Comparison of ENCODE assay signal across 12 cellular contexts in the genomic region with DNA sequence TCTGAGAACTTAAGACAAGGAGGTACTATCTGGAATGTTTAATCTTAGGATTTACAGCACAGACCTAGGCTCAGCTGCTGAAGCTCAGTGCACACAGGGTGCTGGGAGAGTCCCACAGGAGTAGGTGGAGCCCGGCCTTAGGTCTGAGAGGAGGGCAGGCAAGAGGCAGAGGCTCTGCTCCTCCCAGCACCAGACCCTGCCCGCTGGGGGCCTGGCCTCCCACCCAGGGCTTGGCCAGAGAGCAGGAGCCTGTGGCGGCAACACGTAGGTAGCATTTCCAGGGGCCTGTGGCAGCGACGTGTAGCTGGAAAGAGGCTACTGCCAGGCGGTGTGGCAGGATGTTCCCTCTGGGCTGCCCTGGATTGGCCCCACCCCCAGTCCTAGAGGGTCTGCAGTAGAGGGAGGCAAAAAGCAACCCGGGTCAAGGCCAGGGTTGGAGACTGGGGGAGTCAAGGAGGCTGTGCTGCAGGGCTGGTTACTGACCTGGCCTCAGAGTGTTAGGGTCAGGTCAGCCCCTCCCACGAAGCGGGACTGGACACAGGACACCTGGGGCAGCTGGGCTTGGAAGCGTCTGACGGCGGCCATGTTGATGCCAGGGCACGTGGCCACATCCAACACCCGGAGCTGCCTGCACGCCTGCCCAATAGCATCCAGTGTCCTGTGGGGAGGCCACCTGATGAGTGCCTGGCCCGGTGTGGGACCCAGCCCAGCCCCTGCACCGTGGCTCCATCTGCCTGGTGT. TPM values are rescaled to one million over a fixed set of nuclear protein-coding genes. Genes with fewer than 3 reads are reported as not detected.
DNase-seq lines count a peak whose midpoint lies in the region; ATAC-seq, FAIRE-seq and TF ChIP-seq lines count a peak whose summit lies in the region.
"Had no signal": no experiment of that assay in that cellular context is flagged by ENCODE, and none has a peak within 500 bp of the region (broad histone marks: within the 10 kb centered on the region; RNA-seq: fewer than 3 reads in every experiment).

No MANE protein-coding gene starts in this region.

- H3K9me3 Mint-ChIP-seq in neural progenitor cell = no peaks in the 10 kb centered on the region
- H3K9me3 Mint-ChIP-seq: CD4-positive, alpha-beta T cell had no signal

- H3K56ac ChIP-seq in IMR-90 (ENCODE audit: extremely low read depth, insufficient read depth, low read length) = 0 out of 2 replicates have a peak overlapping the region, but pooled peaks have one; percentile 6

- no peak overlapping the region for H2BK20ac ChIP-seq in IMR-90 (ENCODE audit: low read depth, low read length)

- in situ Hi-C loops in IMR-90 (cut with MboI; ENCODE audit: low sequenced_read_pairs) = no loop called here
- in situ Hi-C loops in mammary epithelial cell (cut with MboI; ENCODE audit: low sequenced_read_pairs in 2 of 2) = no loop called here

- peak overlapping the region; percentile 63 for H3K27ac Mint-ChIP-seq in neural progenitor cell
- H3K27ac Mint-ChIP-seq: CD4-positive, alpha-beta T cell had no signal

- no peak for DNase-seq in GM12891 (ENCODE audit: insufficient read length, low spot score)
- no peak for DNase-seq in IMR-90
- no peak for DNase-seq in mammary epithelial cell
- peak; percentile 22 for DNase-seq in neural progenitor cell (ENCODE audit: low spot score)
- no peak for DNase-seq in HEK293T (ENCODE audit: extremely low spot score)
- DNase-seq in cortex of kidney (lab: John Stamatoyannopoulos, UW) = no peak
- DNase-seq: activated naive CD4-positive, alpha-beta T cell; CD4-positive, alpha-beta T cell; effector CD8-positive, alpha-beta T cell had no signal

- H3K4me3 ChIP-seq in IMR-90 (ENCODE audit: insufficient read depth, low read depth, low read length) = no peak overlapping the region
- no peak overlapping the region for H3K4me3 ChIP-seq in mammary epithelial cell (replicated peaks in 1 of 3; ENCODE audit: insufficient read depth in 1 of 3, low read depth in 2 of 3, low read length in 3 of 3)
- no peak overlapping the region for H3K4me3 ChIP-seq in neural progenitor cell
- H3K4me3 ChIP-seq: prostate gland had no signal

- peaks cover 7% of the 10 kb centered on the region for H3K4me1 Mint-ChIP-seq in neural progenitor cell

- H2BK15ac ChIP-seq in IMR-90 (ENCODE audit: low read depth, low read length) = no peak overlapping the region

- H3K79me1 ChIP-seq in IMR-90 (ENCODE audit: low read depth in 1 of 2, low read length in 2 of 2) = peaks cover 0 to 9% of the 10 kb centered on the region in 2 experiments; a peak in 1 of 4 replicates

- dilution Hi-C loops in IMR-90 (cut with HindIII; ENCODE audit: low sequenced_read_pairs, unreplicated experiment) = no loop called here
- dilution Hi-C loops in mammary epithelial cell (cut with HindIII; ENCODE audit: low sequenced_read_pairs) = no loop called here

- no peak overlapping the region for H3K14ac ChIP-seq in IMR-90 (replicated peaks; ENCODE audit: low read depth, low read length)

- H4K5ac ChIP-seq in IMR-90 (ENCODE audit: low read depth, low read length) = no peak overlapping the region

- H3F3A ChIP-seq in neural progenitor cell (ENCODE audit: low read depth) = peaks cover 12% of the 10 kb centered on the region

- peaks cover 7% of the 10 kb centered on the region for H3K27me3 Mint-ChIP-seq in neural progenitor cell (ENCODE audit: insufficient read depth, low read depth)
- H3K27me3 Mint-ChIP-seq: CD4-positive, alpha-beta T cell had no signal

- peak; percentile 25 for ATAC-seq in IMR-90 (ENCODE audit: low read depth)
- ATAC-seq in HG02970 (IDR thresholded peaks at IDR 0.05; ENCODE audit: low FRiP score, unreplicated experiment) = no peak
- ATAC-seq in GM21381 (IDR thresholded peaks at IDR 0.05; ENCODE audit: unreplicated experiment) = no peak

- no peak overlapping the region for H3K4me3 Mint-ChIP-seq in neural progenitor cell
- H3K4me3 Mint-ChIP-seq: CD4-positive, alpha-beta T cell had no signal

- POLR2A ChIA-PET in IMR-90 (lab: Charles Lee; ENCODE audit: unreplicated experiment) (no interaction called here), HEK293T (lab: Yijun Ruan, JAX) (interaction anchor here (0.9 to 2.7 kb wide), 2 partner anchors 19 to 21 kb away, joined by 3 to 10 read pairs; a partner anchor contains a TSS)

- TF ChIP-seq POLR2A in GM12891 (IDR thresholded peaks at IDR 0.05; ENCODE audit: low read depth, low read length) (no peak), IMR-90 (IDR thresholded peaks at IDR 0.05; ENCODE audit: low read depth, low read length) (no peak)

- H3K27ac ChIP-seq in IMR-90 (ENCODE audit: insufficient read depth, low read length) (no peak overlapping the region), mammary epithelial cell (ENCODE audit: insufficient read depth, low read depth, low read length) (peak overlapping the region; percentile 11), neural progenitor cell (peak overlapping the region; percentile 53)
- H3K27ac ChIP-seq: prostate gland had no signal

- WGBS in IMR-90 (ENCODE audit: extremely low coverage in 2 of 2, insufficient read length in 1 of 2), 2 experiments = 64% methylated on average over 13 of the region's 18 CpGs; no CpG with 5 or more reads in 1 of the 2 experiments
- 77% methylated on average over 10 of the region's 18 CpGs for WGBS in mammary epithelial cell (ENCODE audit: low coverage, missing lambda C conversion rate)

- no peaks in the 10 kb centered on the region for H3K9me3 ChIP-seq in IMR-90 (ENCODE audit: control insufficient read depth, insufficient read depth, low read length)
- H3K9me3 ChIP-seq in mammary epithelial cell (replicated peaks; ENCODE audit: insufficient read depth, low read length) = no peaks in the 10 kb centered on the region
- H3K9me3 ChIP-seq in neural progenitor cell (ENCODE audit: low read depth) = no peaks in the 10 kb centered on the region
- H3K9me3 ChIP-seq: prostate gland had no signal

- H3K4me2 ChIP-seq in IMR-90 (ENCODE audit: low read depth, low read length) = no peak overlapping the region
- H3K4me2 ChIP-seq in mammary epithelial cell (ENCODE audit: insufficient read depth, low read depth, low read length) = peak overlapping the region; percentile 59
- H3K4me2 ChIP-seq in neural progenitor cell = peak overlapping the region; percentile 50

- H3K4ac ChIP-seq in IMR-90 (ENCODE audit: low read depth, low read length) = peak overlapping the region; percentile 54

- H3K9me1 ChIP-seq in IMR-90 (ENCODE audit: insufficient read depth, low read length) = peaks cover 20% of the 10 kb centered on the region

- H2AK5ac ChIP-seq in IMR-90 (ENCODE audit: low read depth, low read length) = peak overlapping the region; percentile 35; the same call in 1 of the 2 replicates

- H3K79me2 ChIP-seq in mammary epithelial cell (ENCODE audit: insufficient read depth, low read length) (no peaks in the 10 kb centered on the region), neural progenitor cell (ENCODE audit: low read depth) (no peaks in the 10 kb centered on the region)

- CTCF ChIA-PET in IMR-90 (lab: Yijun Ruan, JAX) = no interaction called here
- CTCF ChIA-PET in mammary epithelial cell (lab: Charles Lee; ENCODE audit: low non-redundant PET) = interaction anchor here (0.6 kb wide), 1 partner anchor 9 kb away, joined by 3 read pairs; no protein-coding TSS in a partner anchor
- CTCF ChIA-PET in HEK293T (lab: Yijun Ruan, JAX) = interaction anchor here (0.6 kb wide), 1 partner anchor 8 kb away, joined by 3 read pairs; no protein-coding TSS in a partner anchor

- H3K27me3 ChIP-seq in IMR-90 (ENCODE audit: control insufficient read depth, insufficient read depth, low read length) (no peaks in the 10 kb centered on the region), mammary epithelial cell (ENCODE audit: insufficient read depth, low read length) (no peaks in the 10 kb centered on the region), neural progenitor cell (no peaks in the 10 kb centered on the region)

- intact Hi-C loops in IMR-90 (cut with micrococcal nuclease) (no loop called here), mammary epithelial cell (cut with micrococcal nuclease) (no loop called here)

- peaks cover 6% of the 10 kb centered on the region for H3K36me3 Mint-ChIP-seq in neural progenitor cell

- peaks cover 14% of the 10 kb centered on the region for H3K36me3 ChIP-seq in IMR-90 (ENCODE audit: control insufficient read depth, insufficient read depth, low read length)
- no peaks in the 10 kb centered on the region for H3K36me3 ChIP-seq in mammary epithelial cell (ENCODE audit: insufficient read depth, low read length)
- H3K36me3 ChIP-seq in neural progenitor cell = no peaks in the 10 kb centered on the region

- H3K9ac ChIP-seq in IMR-90 (ENCODE audit: low read depth, low read length) (no peak overlapping the region), mammary epithelial cell (ENCODE audit: insufficient read depth, low read length) (no peak overlapping the region), neural progenitor cell (no peak overlapping the region)

- no peak for TF ChIP-seq RAD21 in IMR-90 (IDR thresholded peaks at IDR 0.05; ENCODE audit: low read length)

- no TSS peak for BruUV-seq in IMR-90 (replicated peaks; lab: Mats Ljungman, UMichigan)
- no TSS peak for BruUV-seq in mammary epithelial cell (replicated peaks; lab: Mats Ljungman, UMichigan)

- no peak for FAIRE-seq in GM12891 (lab: Jason Lieb, UNC)

- no peak overlapping the region; a peak in 1 of 4 replicates for H4K8ac ChIP-seq in IMR-90 (ENCODE audit: low read depth in 2 of 2, low read length in 2 of 2)

- H3K4me1 ChIP-seq in IMR-90 (ENCODE audit: control insufficient read depth, insufficient read depth, low read length) (peaks cover 8% of the 10 kb centered on the region), mammary epithelial cell (ENCODE audit: insufficient read depth, low read length) (peaks cover 40% of the 10 kb centered on the region), neural progenitor cell (peaks cover 14% of the 10 kb centered on the region)
- H3K4me1 ChIP-seq: prostate gland had no signal

- TF ChIP-seq CTCF in IMR-90 (conservative IDR thresholded peaks at IDR 0.05; ENCODE audit: low read depth, low read length) (no peak), mammary epithelial cell (conservative IDR thresholded peaks at IDR 0.05 in 1 of 2, IDR thresholded peaks at IDR 0.05 in 1 of 2; ENCODE audit: extremely low read depth in 1 of 2, insufficient read depth in 1 of 2, low read depth in 1 of 2, low read length in 2 of 2) (no peak), neural progenitor cell (IDR thresholded peaks at IDR 0.05) (no peak)

- no peak overlapping the region for H3K18ac ChIP-seq in IMR-90 (ENCODE audit: low read depth, low read length)

- H2BK120ac ChIP-seq in IMR-90 (ENCODE audit: low read depth, low read length) = no peak overlapping the region

- H2AFZ ChIP-seq in IMR-90 (replicated peaks; ENCODE audit: low read length, poor library complexity) (peak overlapping the region; percentile 82), mammary epithelial cell (ENCODE audit: low read depth, low read length) (no peak overlapping the region), neural progenitor cell (replicated peaks) (no peak overlapping the region)

- peak overlapping the region; percentile 56 for H2BK5ac ChIP-seq in IMR-90 (ENCODE audit: low read depth, low read length, poor library complexity, severe bottlenecking)

- H4K91ac ChIP-seq in IMR-90 (ENCODE audit: insufficient read depth, low read depth, low read length) = peak overlapping the region; percentile 55; the same call in 1 of the 2 replicates

- peak overlapping the region; percentile 85 for H2AK9ac ChIP-seq in IMR-90 (replicated peaks; ENCODE audit: low read depth, low read length, poor library complexity)

- no peak overlapping the region for H3K23ac ChIP-seq in IMR-90 (ENCODE audit: low read depth, low read length)

- 0 out of 2 replicates have a peak, but pooled peaks cover 6% of the 10 kb centered on the region for H4K20me1 ChIP-seq in IMR-90 (ENCODE audit: insufficient read depth, low read length)
- no peaks in the 10 kb centered on the region for H4K20me1 ChIP-seq in mammary epithelial cell (ENCODE audit: insufficient read depth, low read length)
- peaks cover 7% of the 10 kb centered on the region for H4K20me1 ChIP-seq in neural progenitor cell (ENCODE audit: low read depth)

RNA-seq across cellular contexts. Expression of a gene that starts 8.4 kb away (rescaled TPM):
- polyA plus RNA-seq in GM12891 (2012; ENCODE audit: low read depth, missing spikeins) = 1.5 TPM
- 0.28 and 0.36 TPM in 2 replicates for total RNA-seq in IMR-90 (2012; rRNA removed)
- 1.6 and 1.9 TPM in 2 replicates for polyA plus RNA-seq in IMR-90 (2012; rRNA removed)
- polyA plus RNA-seq in IMR-90 (2012; cell fraction: cytosol; rRNA removed) = 0.70 and 0.78 TPM in 2 replicates
- 7.2 and 21.3 TPM in 2 replicates for polyA plus RNA-seq in IMR-90 (2012; cell fraction: nucleus; rRNA removed; ENCODE audit: low replicate concordance)
- 10 to 100 TPM; 25.8 to 29.0 TPM for total RNA-seq in mammary epithelial cell
- 37.4 TPM for polyA plus RNA-seq in mammary epithelial cell
- polyA minus RNA-seq in mammary epithelial cell = 21.3 TPM
- total RNA-seq in neural progenitor cell (ENCODE audit: low replicate concordance) = 1.9 TPM in 1 of 2 replicates, not detected in the other

RNA-seq across cellular contexts. Expression of a gene that starts 15.3 kb away (rescaled TPM):
- 65.9 TPM for polyA plus RNA-seq in GM12891 (2012; ENCODE audit: low read depth, missing spikeins)
- total RNA-seq in IMR-90 (2012; rRNA removed) (57.5 and 63.4 TPM in 2 replicates), mammary epithelial cell (10 to 100 TPM; 48.8 to 64.4 TPM), neural progenitor cell (ENCODE audit: low replicate concordance) (35.3 and 101 TPM in 2 replicates)
- polyA plus RNA-seq in IMR-90 (2012; rRNA removed) (103 and 106 TPM in 2 replicates), mammary epithelial cell (88.7 TPM)
- 82.1 and 82.4 TPM in 2 replicates for polyA plus RNA-seq in IMR-90 (2012; cell fraction: cytosol; rRNA removed)
- 415 and 587 TPM in 2 replicates for polyA plus RNA-seq in IMR-90 (2012; cell fraction: nucleus; rRNA removed; ENCODE audit: low replicate concordance)
- polyA minus RNA-seq in mammary epithelial cell = 115 TPM

RNA-seq across cellular contexts. Expression of a gene that starts 17.4 kb away (rescaled TPM):
- not detected for polyA plus RNA-seq in GM12891 (2012; ENCODE audit: low read depth, missing spikeins)
- total RNA-seq in IMR-90 (2012; rRNA removed) (not detected in 2 replicates), mammary epithelial cell (not detected), neural progenitor cell (ENCODE audit: low replicate concordance) (not detected in 2 replicates)
- polyA plus RNA-seq in IMR-90 (2012; rRNA removed) (0.09 TPM in 1 of 2 replicates, not detected in the other), mammary epithelial cell (0.03 TPM)
- 0.09 and 0.17 TPM in 2 replicates for polyA plus RNA-seq in IMR-90 (2012; cell fraction: cytosol; rRNA removed)
- 0.36 and 1.0 TPM in 2 replicates for polyA plus RNA-seq in IMR-90 (2012; cell fraction: nucleus; rRNA removed; ENCODE audit: low replicate concordance)
- not detected for polyA minus RNA-seq in mammary epithelial cell
- total RNA-seq: CD4-positive, alpha-beta T cell had no signal

RNA-seq across cellular contexts. Expression of a gene that starts 19.6 kb away (rescaled TPM):
- polyA plus RNA-seq in GM12891 (2012; ENCODE audit: low read depth, missing spikeins) = 35.4 TPM
- total RNA-seq in IMR-90 (2012; rRNA removed) (41.7 and 65.6 TPM in 2 replicates), mammary epithelial cell (10 to 100 TPM; 24.5 to 43.1 TPM), neural progenitor cell (ENCODE audit: low replicate concordance) (27.3 and 39.4 TPM in 2 replicates)
- polyA plus RNA-seq in IMR-90 (2012; rRNA removed) (66.5 and 68.8 TPM in 2 replicates), mammary epithelial cell (62.9 TPM)
- 73.8 and 83.8 TPM in 2 replicates for polyA plus RNA-seq in IMR-90 (2012; cell fraction: cytosol; rRNA removed)
- 75.2 and 101 TPM in 2 replicates for polyA plus RNA-seq in IMR-90 (2012; cell fraction: nucleus; rRNA removed; ENCODE audit: low replicate concordance)
- 54.5 TPM for polyA minus RNA-seq in mammary epithelial cell

RNA-seq across cellular contexts. Expression of a gene that starts 23.5 kb away (rescaled TPM):
- 19.1 TPM for polyA plus RNA-seq in GM12891 (2012; ENCODE audit: low read depth, missing spikeins)
- total RNA-seq in IMR-90 (2012; rRNA removed) = 7.5 and 8.2 TPM in 2 replicates
- polyA plus RNA-seq in IMR-90 (2012; rRNA removed) = 43.9 and 47.3 TPM in 2 replicates
- 15.4 and 29.8 TPM in 2 replicates for polyA plus RNA-seq in IMR-90 (2012; cell fraction: cytosol; rRNA removed)
- polyA plus RNA-seq in IMR-90 (2012; cell fraction: nucleus; rRNA removed; ENCODE audit: low replicate concordance) = 309 and 661 TPM in 2 replicates
- total RNA-seq in mammary epithelial cell = 10 to 100 TPM in 1 of 2 donors, 1 to 10 TPM in 1; 8.0 to 24.9 TPM
- 12.1 TPM for polyA plus RNA-seq in mammary epithelial cell
- polyA minus RNA-seq in mammary epithelial cell = 3.9 TPM
- 15.7 and 50.9 TPM in 2 replicates for total RNA-seq in neural progenitor cell (ENCODE audit: low replicate concordance)
